Comparison of ENCODE assay signal across 25 cellular contexts in the genomic region with DNA sequence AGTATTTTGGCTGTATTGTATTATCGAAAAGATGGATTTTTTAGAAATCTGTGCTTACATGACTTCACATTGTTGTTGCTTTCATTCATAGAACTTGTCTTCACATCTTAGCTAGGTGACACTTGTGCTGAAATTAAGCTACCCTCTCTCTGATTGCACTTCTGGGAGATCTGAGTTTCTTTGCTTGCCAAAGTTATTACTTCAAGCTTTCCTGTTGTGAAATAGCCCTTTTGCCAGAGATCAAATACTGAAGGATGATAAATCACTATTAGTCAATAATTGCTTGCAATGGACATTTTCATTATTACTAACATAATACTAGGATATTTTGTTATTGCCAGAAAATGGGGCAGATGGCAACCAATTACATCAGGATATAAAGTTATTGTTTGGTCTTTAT. TPM values are rescaled to one million over a fixed set of nuclear protein-coding genes. Genes with fewer than 3 reads are reported as not detected.
DNase-seq lines count a peak whose midpoint lies in the region; ATAC-seq and TF ChIP-seq lines count a peak whose summit lies in the region.
"Had no signal": no experiment of that assay in that cellular context is flagged by ENCODE, and none has a peak within 500 bp of the region (broad histone marks: within the 10 kb centered on the region; RNA-seq: fewer than 3 reads in every experiment).

No MANE protein-coding gene starts in this region.

- no peaks in the 10 kb centered on the region for H3K9me3 ChIP-seq in left ventricle myocardium inferior (replicated peaks)
- H3K9me3 ChIP-seq in right cardiac atrium (ENCODE audit: control insufficient read depth, low read length): no peaks in the 10 kb centered on the region
- no peaks in the 10 kb centered on the region for H3K9me3 ChIP-seq in adrenal gland (replicated peaks in 1 of 3)
- no peaks in the 10 kb centered on the region for H3K9me3 ChIP-seq in tibial nerve
- H3K9me3 ChIP-seq: gastroesophageal sphincter had no signal

- no peak overlapping the region for H3K27ac Mint-ChIP-seq in stimulated activated naive CD8-positive, alpha-beta T cell treated with anti-CD3 and anti-CD28 coated beads, Interleukin-15, amount 100 ng/mL, for 72 hours
- H3K27ac Mint-ChIP-seq: activated CD4-positive, alpha-beta memory T cell treated with anti-CD3 and anti-CD28 coated beads, Interleukin-2, amount 10 ng/mL, durations not matched to agents 7 days and 5 days; activated naive CD4-positive, alpha-beta T cell treated with anti-CD3 and anti-CD28 coated beads for 36 hours; activated T-helper 1 cell treated with anti-CD3 and anti-CD28 coated beads, Interleukin-12 subunit alpha, Interleukin-12 subunit beta, Interleukin-2, Interleukin-4 antibody, amounts not matched to agents 30 ng/mL and 10 ng/mL and 1 ng/mL, durations not matched to agents 14 hours and 24 hours and 36 hours had no signal

- no peaks in the 10 kb centered on the region for H3K36me3 ChIP-seq in left ventricle myocardium inferior
- H3K36me3 ChIP-seq in adrenal gland (replicated peaks in 1 of 2): no peaks in the 10 kb centered on the region
- no peaks in the 10 kb centered on the region for H3K36me3 ChIP-seq in tibial nerve
- H3K36me3 ChIP-seq: gastroesophageal sphincter had no signal

- WGBS in right cardiac atrium: 87% methylated on average over 1 of the region's 1 CpG
- 74 to 87% (median 79%) methylated on average over 1 of the region's 1 CpG for WGBS in adrenal gland, 4 donors
- WGBS in tibial nerve, 2 donors: 96 to 100% methylated on average over 1 of the region's 1 CpG

- TF ChIP-seq POLR2A in adrenal gland (IDR thresholded peaks at IDR 0.05): no peak
- no peak for TF ChIP-seq POLR2A in tibial nerve (IDR thresholded peaks at IDR 0.05)

- H3K27me3 ChIP-seq in left ventricle myocardium inferior (ENCODE audit: low read depth) (no peaks in the 10 kb centered on the region), right cardiac atrium (ENCODE audit: control insufficient read depth, insufficient read depth) (no peaks in the 10 kb centered on the region), adrenal gland (no peaks in the 10 kb centered on the region), tibial nerve (no peaks in the 10 kb centered on the region)
- H3K27me3 ChIP-seq: gastroesophageal sphincter had no signal

- DNase-seq in left ventricle myocardium inferior: no peak
- no peak for DNase-seq in right cardiac atrium
- DNase-seq in adrenal gland: no peak
- DNase-seq in iris pigment epithelial cell (ENCODE audit: low read depth): peak; percentile 45
- DNase-seq in tibial nerve (ENCODE audit: low spot score in 2 of 2): no peak
- DNase-seq in stimulated activated naive CD8-positive, alpha-beta T cell treated with anti-CD3 and anti-CD28 coated beads, Interleukin-15, amount 100 ng/mL, for 72 hours: no peak
- DNase-seq: activated CD4-positive, alpha-beta memory T cell treated with anti-CD3 and anti-CD28 coated beads, Interleukin-2, amount 10 ng/mL, durations not matched to agents 7 days and 5 days; activated CD8-positive, alpha-beta memory T cell treated with anti-CD3 and anti-CD28 coated beads, Interleukin-2, amount 50 U/mL, for 48 hours; aorta; cortex of kidney; hippocampal formation; naive thymus-derived CD4-positive, alpha-beta T cell; NCI-H1048; NCI-H1694; NCI-H446 treated with DMSO at 0.1 percent for 48 hours; NCI-H82; SIG-M5; stimulated activated naive B cell treated with anti-CD40 and anti-IgM and Interleukin-4, amounts not matched to agents 10 μg/mL and 1 μg/mL and 100 μg/mL, for 72 hours; T-helper 9 cell had no signal

- no peaks in the 10 kb centered on the region for H3K27me3 Mint-ChIP-seq in stimulated activated naive CD8-positive, alpha-beta T cell treated with anti-CD3 and anti-CD28 coated beads, Interleukin-15, amount 100 ng/mL, for 72 hours
- H3K27me3 Mint-ChIP-seq: activated CD4-positive, alpha-beta memory T cell treated with anti-CD3 and anti-CD28 coated beads, Interleukin-2, amount 10 ng/mL, durations not matched to agents 7 days and 5 days; naive thymus-derived CD4-positive, alpha-beta T cell; stimulated activated naive B cell treated with anti-CD40 and anti-IgM and Interleukin-4, amounts not matched to agents 10 μg/mL and 1 μg/mL and 100 μg/mL, for 72 hours had no signal

- H3K4me3 Mint-ChIP-seq in stimulated activated naive CD8-positive, alpha-beta T cell treated with anti-CD3 and anti-CD28 coated beads, Interleukin-15, amount 100 ng/mL, for 72 hours: no peak overlapping the region
- H3K4me3 Mint-ChIP-seq: activated CD4-positive, alpha-beta memory T cell treated with anti-CD3 and anti-CD28 coated beads, Interleukin-2, amount 10 ng/mL, durations not matched to agents 7 days and 5 days; activated naive CD4-positive, alpha-beta T cell treated with anti-CD3 and anti-CD28 coated beads for 36 hours; activated T-helper 1 cell treated with anti-CD3 and anti-CD28 coated beads, Interleukin-12 subunit alpha, Interleukin-12 subunit beta, Interleukin-2, Interleukin-4 antibody, amounts not matched to agents 30 ng/mL and 10 ng/mL and 1 ng/mL, durations not matched to agents 14 hours and 24 hours and 36 hours had no signal

- peaks cover 89% of the 10 kb centered on the region for H3K4me1 ChIP-seq in left ventricle myocardium inferior
- H3K4me1 ChIP-seq in right cardiac atrium (ENCODE audit: control insufficient read depth, insufficient read depth, low read length): peaks cover 7% of the 10 kb centered on the region
- H3K4me1 ChIP-seq in adrenal gland (replicated peaks in 1 of 2): peaks cover 40 to 79% of the 10 kb centered on the region in 2 donors
- peaks cover 4 to 91% (median 37%) of the 10 kb centered on the region in 4 donors for H3K4me1 ChIP-seq in tibial nerve

- TF ChIP-seq CTCF in left ventricle myocardium inferior (IDR thresholded peaks at IDR 0.05; ENCODE audit: borderline replicate concordance): no peak
- no peak for TF ChIP-seq CTCF in adrenal gland (IDR thresholded peaks at IDR 0.05)
- TF ChIP-seq CTCF in tibial nerve (IDR thresholded peaks at IDR 0.05): no peak

- no peaks in the 10 kb centered on the region for H3K9me3 Mint-ChIP-seq in stimulated activated naive CD8-positive, alpha-beta T cell treated with anti-CD3 and anti-CD28 coated beads, Interleukin-15, amount 100 ng/mL, for 72 hours
- H3K9me3 Mint-ChIP-seq: activated CD4-positive, alpha-beta memory T cell treated with anti-CD3 and anti-CD28 coated beads, Interleukin-2, amount 10 ng/mL, durations not matched to agents 7 days and 5 days; activated naive CD4-positive, alpha-beta T cell treated with anti-CD3 and anti-CD28 coated beads for 36 hours; activated T-helper 1 cell treated with anti-CD3 and anti-CD28 coated beads, Interleukin-12 subunit alpha, Interleukin-12 subunit beta, Interleukin-2, Interleukin-4 antibody, amounts not matched to agents 30 ng/mL and 10 ng/mL and 1 ng/mL, durations not matched to agents 14 hours and 24 hours and 36 hours; naive thymus-derived CD4-positive, alpha-beta T cell; stimulated activated naive B cell treated with anti-CD40 and anti-IgM and Interleukin-4, amounts not matched to agents 10 μg/mL and 1 μg/mL and 100 μg/mL, for 72 hours had no signal

- no peak for ATAC-seq in right cardiac atrium
- ATAC-seq in stimulated activated naive CD8-positive, alpha-beta T cell treated with anti-CD3 and anti-CD28 coated beads, Interleukin-15, amount 100 ng/mL, for 72 hours: no peak
- no peak for ATAC-seq in HG03439 (IDR thresholded peaks at IDR 0.05; ENCODE audit: unreplicated experiment)
- no peak for ATAC-seq in HG02885 (IDR thresholded peaks at IDR 0.05; ENCODE audit: poor library complexity, unreplicated experiment)
- ATAC-seq: gastroesophageal sphincter; naive thymus-derived CD4-positive, alpha-beta T cell had no signal

- peaks cover 39% of the 10 kb centered on the region for H3K4me1 Mint-ChIP-seq in stimulated activated naive CD8-positive, alpha-beta T cell treated with anti-CD3 and anti-CD28 coated beads, Interleukin-15, amount 100 ng/mL, for 72 hours

- peak in 1 of 2 donors; percentile 63 for TF ChIP-seq EP300 in tibial nerve (IDR thresholded peaks at IDR 0.05)

- H3K4me3 ChIP-seq in left ventricle myocardium inferior (no peak overlapping the region), right cardiac atrium (ENCODE audit: low read length) (no peak overlapping the region), adrenal gland (no peak overlapping the region), tibial nerve (no peak overlapping the region)
- H3K4me3 ChIP-seq: gastroesophageal sphincter, lung had no signal

- intact Hi-C loops in left ventricle myocardium inferior (cut with micrococcal nuclease) (no loop called here), right cardiac atrium (cut with DNase I) (no loop called here), adrenal gland (cut with DNase I) (no loop called here)

- H3K27ac ChIP-seq in left ventricle myocardium inferior (replicated peaks): peak overlapping the region; percentile 79
- H3K27ac ChIP-seq in right cardiac atrium (ENCODE audit: low read length): no peak overlapping the region
- peak overlapping the region in 4 of 5 donors; percentile 7 to 86 (median 56) for H3K27ac ChIP-seq in adrenal gland
- H3K27ac ChIP-seq in tibial nerve: peak overlapping the region in 3 of 4 donors; percentile 78 to 89 (median 85)

RNA-seq across cellular contexts. Expression of a gene that starts 34.7 kb away (rescaled TPM):
- total RNA-seq in left ventricle myocardium inferior (19.6 TPM), right cardiac atrium (10 to 100 TPM; 20.7 to 22.3 (median 21.7) TPM), adrenal gland (10 to 100 TPM; 11.4 to 30.6 (median 24.6) TPM), tibial nerve (10 to 100 TPM; 30.0 to 45.2 (median 39.1) TPM)
- polyA plus RNA-seq in right cardiac atrium (4.6 TPM), adrenal gland (10 to 100 TPM in 1 of 3 donors, 1 to 10 TPM in 2; 4.1 to 32.2 (median 4.7) TPM)
